In the genomic region with DNA sequence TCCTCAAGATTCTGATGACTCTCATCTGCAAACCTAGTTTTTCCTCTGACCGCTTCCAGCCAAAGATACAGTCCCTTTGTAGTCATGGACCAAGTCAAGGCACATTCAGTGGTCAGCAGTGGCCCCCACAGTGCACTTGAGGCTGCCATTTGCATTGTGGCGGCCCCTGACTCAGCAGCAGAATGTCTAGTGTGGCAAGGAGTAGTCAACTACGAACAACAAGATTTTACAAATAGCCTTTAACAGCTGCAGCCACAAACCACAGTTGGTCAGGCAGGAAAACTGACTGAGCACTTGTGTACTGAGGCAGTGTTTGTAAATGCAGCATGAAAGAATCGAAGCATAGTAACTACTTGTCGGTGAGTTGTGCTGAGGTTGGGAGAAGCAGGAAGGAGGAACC, we compare ENCODE assay signal across 1 cellular context.
TF ChIP-seq lines count a peak whose summit lies in the region.

No MANE protein-coding gene starts in this region.

TF ChIP-seq in WTC11, 78 proteins besides CTCF, POLR2A, EP300 and RAD21 (continued from another document):
- TF ChIP-seq, protein P1, sequence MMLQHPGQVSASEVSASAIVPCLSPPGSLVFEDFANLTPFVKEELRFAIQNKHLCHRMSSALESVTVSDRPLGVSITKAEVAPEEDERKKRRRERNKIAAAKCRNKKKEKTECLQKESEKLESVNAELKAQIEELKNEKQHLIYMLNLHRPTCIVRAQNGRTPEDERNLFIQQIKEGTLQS (CRISPR knock-in tag; conservative IDR thresholded peaks at IDR 0.05) = no peak
- no peak for TF ChIP-seq KAT7 (CRISPR knock-in tag; IDR thresholded peaks at IDR 0.05; ENCODE audit: borderline replicate concordance)
- TF ChIP-seq IRF2 (CRISPR knock-in tag; IDR thresholded peaks at IDR 0.05; ENCODE audit: borderline replicate concordance, low read depth) = no peak
- TF ChIP-seq, protein P2, sequence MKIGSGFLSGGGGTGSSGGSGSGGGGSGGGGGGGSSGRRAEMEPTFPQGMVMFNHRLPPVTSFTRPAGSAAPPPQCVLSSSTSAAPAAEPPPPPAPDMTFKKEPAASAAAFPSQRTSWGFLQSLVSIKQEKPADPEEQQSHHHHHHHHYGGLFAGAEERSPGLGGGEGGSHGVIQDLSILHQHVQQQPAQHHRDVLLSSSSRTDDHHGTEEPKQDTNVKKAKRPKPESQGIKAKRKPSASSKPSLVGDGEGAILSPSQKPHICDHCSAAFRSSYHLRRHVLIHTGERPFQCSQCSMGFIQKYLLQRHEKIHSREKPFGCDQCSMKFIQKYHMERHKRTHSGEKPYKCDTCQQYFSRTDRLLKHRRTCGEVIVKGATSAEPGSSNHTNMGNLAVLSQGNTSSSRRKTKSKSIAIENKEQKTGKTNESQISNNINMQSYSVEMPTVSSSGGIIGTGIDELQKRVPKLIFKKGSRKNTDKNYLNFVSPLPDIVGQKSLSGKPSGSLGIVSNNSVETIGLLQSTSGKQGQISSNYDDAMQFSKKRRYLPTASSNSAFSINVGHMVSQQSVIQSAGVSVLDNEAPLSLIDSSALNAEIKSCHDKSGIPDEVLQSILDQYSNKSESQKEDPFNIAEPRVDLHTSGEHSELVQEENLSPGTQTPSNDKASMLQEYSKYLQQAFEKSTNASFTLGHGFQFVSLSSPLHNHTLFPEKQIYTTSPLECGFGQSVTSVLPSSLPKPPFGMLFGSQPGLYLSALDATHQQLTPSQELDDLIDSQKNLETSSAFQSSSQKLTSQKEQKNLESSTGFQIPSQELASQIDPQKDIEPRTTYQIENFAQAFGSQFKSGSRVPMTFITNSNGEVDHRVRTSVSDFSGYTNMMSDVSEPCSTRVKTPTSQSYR (CRISPR knock-in tag; IDR thresholded peaks at IDR 0.05) = no peak
- TF ChIP-seq ZNF396 (CRISPR knock-in tag; IDR thresholded peaks at IDR 0.05; ENCODE audit: borderline replicate concordance) = no peak
- TF ChIP-seq, protein P3, sequence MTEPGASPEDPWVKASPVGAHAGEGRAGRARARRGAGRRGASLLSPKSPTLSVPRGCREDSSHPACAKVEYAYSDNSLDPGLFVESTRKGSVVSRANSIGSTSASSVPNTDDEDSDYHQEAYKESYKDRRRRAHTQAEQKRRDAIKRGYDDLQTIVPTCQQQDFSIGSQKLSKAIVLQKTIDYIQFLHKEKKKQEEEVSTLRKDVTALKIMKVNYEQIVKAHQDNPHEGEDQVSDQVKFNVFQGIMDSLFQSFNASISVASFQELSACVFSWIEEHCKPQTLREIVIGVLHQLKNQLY (CRISPR knock-in tag; IDR thresholded peaks at IDR 0.05) = no peak
- TF ChIP-seq ZNF219 (CRISPR knock-in tag; IDR thresholded peaks at IDR 0.05; ENCODE audit: borderline replicate concordance) = no peak
- TF ChIP-seq MYBL2 (CRISPR knock-in tag; IDR thresholded peaks at IDR 0.05) = no peak
